In genomic region chr20:32207626-32208498, GRCh38 we compare ENCODE assay signal across 8 cellular contexts. TPM values are rescaled to one million over a fixed set of nuclear protein-coding genes. Genes with fewer than 3 reads are reported as not detected.
DNase-seq lines count a peak whose midpoint lies in the region; TF ChIP-seq lines count a peak whose summit lies in the region.

PLAGL2 (minus strand) TSS chr20:32207743; CDS start chr20:32202178, 5,565 bp downstream.
POFUT1 (plus strand) TSS chr20:32207880; CDS start chr20:32207942, 62 bp downstream.

- H3K9me3 ChIP-seq in SJCRH30 (replicated peaks): no peaks in the 10 kb centered on the region
- H3K9me3 ChIP-seq in neutrophil: no peaks in the 10 kb centered on the region

- TF ChIP-seq CTCF in neutrophil (IDR thresholded peaks at IDR 0.05): peak; percentile 54

- DNase-seq in GM03348 (ENCODE audit: low spot score) (peak; percentile 100), H7 (peak; percentile 100), LoVo (ENCODE audit: low spot score) (peak; percentile 90), SJCRH30 (peak; percentile 90 to 94), activated gamma-delta T cell treated with Interleukin-2 at 50 U/mL for 16 hours (peak; percentile 84), foreskin melanocyte (peak; percentile 73), substantia nigra (lab: John Stamatoyannopoulos, UW) (peak; percentile 17 to 95 (median 76))

- H3K36me3 ChIP-seq in H7 (replicated peaks; ENCODE audit: control insufficient read depth, insufficient read depth, low read length) (peaks cover 18% of the 10 kb centered on the region), SJCRH30 (peaks cover 22% of the 10 kb centered on the region; the same call in 1 of the 2 replicates), neutrophil (peaks cover 5% of the 10 kb centered on the region)

- peaks cover 29% of the 10 kb centered on the region for H3K4me1 ChIP-seq in SJCRH30
- H3K4me1 ChIP-seq in neutrophil (ENCODE audit: control insufficient read depth in 1 of 2, insufficient read depth in 1 of 2, low read depth in 1 of 2, low read length in 1 of 2): peaks cover 72% of the 10 kb centered on the region in 2 experiments

- H3K4me3 ChIP-seq in H7 (ENCODE audit: insufficient read depth, low read depth, low read length) (peak within 1 kb of the TSS; percentile 97), SJCRH30 (peak within 1 kb of the TSS; percentile 95), neutrophil (ENCODE audit: low read depth in 1 of 2, low read length in 1 of 2) (peak within 1 kb of the TSS; percentile 86 to 89)

- H3K27me3 ChIP-seq in H7 (ENCODE audit: control insufficient read depth, insufficient read depth, low read length) (no peaks in the 10 kb centered on the region), SJCRH30 (no peaks in the 10 kb centered on the region), neutrophil (no peaks in the 10 kb centered on the region)

- H3K27ac ChIP-seq in SJCRH30: peak within 1 kb of the TSS; percentile 66
- peak within 1 kb of the TSS; percentile 87 for H3K27ac ChIP-seq in neutrophil
- H3K27ac ChIP-seq in substantia nigra (ENCODE audit: low read depth, low read length, poor library complexity, severe bottlenecking): peak within 1 kb of the TSS; percentile 78

RNA-seq across cellular contexts. Expression of gene PLAGL2, which starts in this region (rescaled TPM):
- 8.5 and 10.0 TPM in 2 replicates for total RNA-seq in H7 (2014; rRNA removed; shearing (Covaris generic))
- 19.7 and 21.5 TPM in 2 replicates for total RNA-seq in SJCRH30 (2014; rRNA removed; shearing (Covaris generic))

RNA-seq across cellular contexts. Expression of gene POFUT1, which starts in this region (rescaled TPM):
- 25.9 and 40.3 TPM in 2 replicates for total RNA-seq in H7 (2014; rRNA removed; shearing (Covaris generic))
- 63.0 and 66.6 TPM in 2 replicates for total RNA-seq in SJCRH30 (2014; rRNA removed; shearing (Covaris generic))

Comparison
In these comparisons a context has a peak if more than half of its experiments do, and no peak if none do; other contexts are left out.
1. Peak in every context shown above with its lines: DNase-seq, H3K4me3 ChIP-seq and H3K27ac ChIP-seq.